In genomic region chr3:178275793-178276192, GRCh38 we compare ENCODE assay signal across 26 cellular contexts.
DNase-seq lines count a peak whose midpoint lies in the region; FAIRE-seq and TF ChIP-seq lines count a peak whose summit lies in the region.
"Had no signal": no experiment of that assay in that cellular context is flagged by ENCODE, and none has a peak within 500 bp of the region (broad histone marks: within the 10 kb centered on the region; RNA-seq: fewer than 3 reads in every experiment).

No MANE protein-coding gene starts in this region.

- no peak overlapping the region for H3K4ac ChIP-seq in trophoblast cell (ENCODE audit: low read depth, low read length)

- H3K4me1 ChIP-seq in trophoblast cell (ENCODE audit: control insufficient read depth in 1 of 2, insufficient read depth in 2 of 2, low read length in 2 of 2), result no peaks in the 10 kb centered on the region
- H3K4me1 ChIP-seq: esophagus muscularis mucosa, psoas muscle, SJCRH30 had no signal

- no CpG with 5 or more reads among the region's 2 CpGs for WGBS in trophoblast cell (ENCODE audit: extremely low coverage, insufficient coverage, insufficient read length)

- no peak overlapping the region for H2BK12ac ChIP-seq in trophoblast cell (ENCODE audit: low read length)

- H4K91ac ChIP-seq in trophoblast cell (ENCODE audit: low read depth, low read length), result no peak overlapping the region

- no peak overlapping the region for H3K27ac ChIP-seq in trophoblast cell (ENCODE audit: low read depth, low read length)
- H3K27ac ChIP-seq: C4-2B, cardiac muscle cell, coronary artery, esophagus muscularis mucosa, psoas muscle, SJCRH30 had no signal

- no peak overlapping the region for H4K8ac ChIP-seq in trophoblast cell (ENCODE audit: low read depth, low read length)

- H3K4me2 ChIP-seq in trophoblast cell (ENCODE audit: low read length), result no peak overlapping the region

- peaks cover 18% of the 10 kb centered on the region for H3K36me3 Mint-ChIP-seq in HFFc6 (ENCODE audit: low read depth)

- no peaks in the 10 kb centered on the region for H3K36me3 ChIP-seq in trophoblast cell (ENCODE audit: control insufficient read depth in 1 of 2, insufficient read depth in 2 of 2, low read length in 2 of 2)
- H3K36me3 ChIP-seq: cardiac muscle cell, esophagus muscularis mucosa, SJCRH30 had no signal

- H3K23ac ChIP-seq in trophoblast cell (ENCODE audit: low read length), result no peak overlapping the region

- no peak overlapping the region for H3K9ac ChIP-seq in trophoblast cell (ENCODE audit: low read length)

- TF ChIP-seq CTCF in AG09309 (IDR thresholded peaks at IDR 0.05; ENCODE audit: control insufficient read depth, insufficient read depth, low read depth, low read length, missing control alignments) (peak; percentile 3), HFFc6 (IDR thresholded peaks at IDR 0.05) (peak; percentile 22; the same call in 1 of the 2 replicates), GM10248 (IDR thresholded peaks at IDR 0.05; ENCODE audit: control extremely low read depth, extremely low read depth, low read depth, missing control alignments) (no peak), GM13976 (IDR thresholded peaks at IDR 0.05; ENCODE audit: borderline replicate concordance, control extremely low read depth, extremely low read depth, insufficient read depth, missing control alignments) (no peak)

- DNase-seq in AG09309 (ENCODE audit: low read depth) (peak; percentile 77), HFFc6 (peak; percentile 29), trophoblast cell (peak; percentile 30 to 75), GM10248 (ENCODE audit: extremely low spot score) (no peak), KG1 (lab: John Stamatoyannopoulos, UW) (no peak), NCI-H82 treated with DMSO at 0.1 percent for 48 hours (lab: John Stamatoyannopoulos, UW; ENCODE audit: unreplicated experiment) (no peak), GM13976 (ENCODE audit: low spot score) (no peak)
- DNase-seq: activated B cell treated with CpG ODN at 0.5 μM for 24 hours; anterior cingulate cortex; DND-41; effector memory CD8-positive, alpha-beta T cell; GOT3; hippocampal formation; NCI-H1092; NCI-H187; NCI-H526 treated with DMSO at 0.1 percent for 48 hours; psoas muscle; SJCRH30 had no signal

- no peak overlapping the region for H3K14ac ChIP-seq in trophoblast cell (ENCODE audit: low read length)

- no peak overlapping the region for H2AK5ac ChIP-seq in trophoblast cell (ENCODE audit: low read length)

- CTCF ChIA-PET in GM10248 (lab: Yijun Ruan, JAX), result no interaction called here

- H3K4me3 ChIP-seq in AG09309 (ENCODE audit: control insufficient read depth, low read depth, low read length) (no peak overlapping the region), trophoblast cell (ENCODE audit: low read depth, low read length) (no peak overlapping the region)
- H3K4me3 ChIP-seq: cardiac muscle cell, coronary artery, esophagus muscularis mucosa, psoas muscle, SJCRH30 had no signal

- no peak overlapping the region for H2BK120ac ChIP-seq in trophoblast cell (ENCODE audit: insufficient read depth, low read length, poor library complexity)

- no peaks in the 10 kb centered on the region for H3K27me3 ChIP-seq in trophoblast cell (ENCODE audit: insufficient read depth, low read length)
- H3K27me3 ChIP-seq: cardiac muscle cell, esophagus muscularis mucosa, SJCRH30 had no signal

- peaks cover 28% of the 10 kb centered on the region for H3K9me3 Mint-ChIP-seq in HFFc6

- no peak overlapping the region for H3K18ac ChIP-seq in trophoblast cell (ENCODE audit: low read length)

- H3K79me2 ChIP-seq in trophoblast cell (ENCODE audit: control insufficient read depth, insufficient read depth, low read length, poor library complexity), result no peaks in the 10 kb centered on the region

- POLR2A ChIA-PET in GM10248 (lab: Yijun Ruan, JAX), result no interaction called here

- no peaks in the 10 kb centered on the region; the same call in 1 of the 2 replicates for H3K27me3 Mint-ChIP-seq in HFFc6 (ENCODE audit: insufficient read depth)
- H3K27me3 Mint-ChIP-seq: activated B cell treated with CpG ODN at 0.5 μM for 24 hours; activated naive CD4-positive, alpha-beta T cell treated with anti-CD3 and anti-CD28 coated beads, Interleukin-2, amount 50 U/mL, for 24 hours; stimulated activated naive CD8-positive, alpha-beta T cell treated with anti-CD3 and anti-CD28 coated beads, Interleukin-15, Interleukin-2, amounts not matched to agents 100 ng/mL and 50 ng/mL, for 24 hours had no signal

- FAIRE-seq in endometrium (lab: Jason Lieb, UNC), result peak; percentile 97
- FAIRE-seq: HepG2 had no signal

- in situ Hi-C loops in GM13976 (cut with MboI; ENCODE audit: low sequenced_read_pairs, unreplicated experiment), result no loop called here

- no peaks in the 10 kb centered on the region for H3K9me3 ChIP-seq in trophoblast cell (ENCODE audit: insufficient read depth, low read depth, low read length)
- H3K9me3 ChIP-seq: SJCRH30 had no signal

- no peak overlapping the region for H2AFZ ChIP-seq in trophoblast cell (ENCODE audit: insufficient read depth, low read length, poor library complexity)

- no peak overlapping the region for H3K27ac Mint-ChIP-seq in HFFc6
- H3K27ac Mint-ChIP-seq: activated B cell treated with CpG ODN at 0.5 μM for 24 hours; activated naive CD4-positive, alpha-beta T cell treated with anti-CD3 and anti-CD28 coated beads, Interleukin-2, amount 50 U/mL, for 24 hours; effector memory CD8-positive, alpha-beta T cell; stimulated activated naive CD8-positive, alpha-beta T cell treated with anti-CD3 and anti-CD28 coated beads, Interleukin-15, Interleukin-2, amounts not matched to agents 100 ng/mL and 50 ng/mL, for 24 hours had no signal

- H4K12ac ChIP-seq in trophoblast cell (ENCODE audit: low read depth, low read length), result no peak overlapping the region

- H3K4me1 Mint-ChIP-seq in HFFc6 (ENCODE audit: low read depth), result peaks cover 10% of the 10 kb centered on the region
- H3K4me1 Mint-ChIP-seq: activated B cell treated with CpG ODN at 0.5 μM for 24 hours; activated naive CD4-positive, alpha-beta T cell treated with anti-CD3 and anti-CD28 coated beads, Interleukin-2, amount 50 U/mL, for 24 hours had no signal

- H3K79me1 ChIP-seq in trophoblast cell (ENCODE audit: low read length), result no peaks in the 10 kb centered on the region

- no peak overlapping the region for H3K4me3 Mint-ChIP-seq in HFFc6
- H3K4me3 Mint-ChIP-seq: activated B cell treated with CpG ODN at 0.5 μM for 24 hours; activated naive CD4-positive, alpha-beta T cell treated with anti-CD3 and anti-CD28 coated beads, Interleukin-2, amount 50 U/mL, for 24 hours; effector memory CD8-positive, alpha-beta T cell; stimulated activated naive CD8-positive, alpha-beta T cell treated with anti-CD3 and anti-CD28 coated beads, Interleukin-15, Interleukin-2, amounts not matched to agents 100 ng/mL and 50 ng/mL, for 24 hours had no signal

- no peak overlapping the region for H2BK5ac ChIP-seq in trophoblast cell (ENCODE audit: low read depth, low read length, poor library complexity)

Comparison
In these comparisons a context has a peak if more than half of its experiments do, and no peak if none do; other contexts are left out.
1. DNase-seq: peak in AG09309 (single experiment), HFFc6 (single experiment) and trophoblast cell (2 of 2); none in GM10248 (single experiment), KG1 (single experiment), NCI-H82 treated with DMSO at 0.1 percent for 48 hours (single experiment) and GM13976 (single experiment).
2. CTCF ChIP-seq: peak in AG09309 (single experiment) and HFFc6 (single experiment); none in GM10248 (single experiment) and GM13976 (single experiment).